14 cellular contexts compared by ENCODE assay signal in the genomic region with DNA sequence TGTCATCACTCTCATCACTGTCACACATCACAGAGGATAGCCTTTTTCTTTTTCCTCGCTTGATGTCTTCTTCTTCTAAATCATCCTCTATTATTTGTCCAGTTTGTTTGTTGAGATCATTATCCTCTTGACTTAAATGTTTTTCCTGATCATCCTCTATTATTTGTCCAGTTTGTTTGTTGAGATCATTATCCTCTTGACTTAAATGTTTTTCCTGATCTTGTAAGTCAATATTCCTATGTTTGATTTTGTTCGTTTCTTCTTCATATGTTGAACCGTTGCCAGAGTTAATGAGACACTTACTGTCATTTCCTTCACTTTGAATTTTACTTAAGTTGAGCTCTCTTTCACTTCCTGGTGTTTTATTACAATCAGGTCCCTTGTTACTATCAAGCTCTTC. TPM values are rescaled to one million over a fixed set of nuclear protein-coding genes. Genes with fewer than 3 reads are reported as not detected.
DNase-seq lines count a peak whose midpoint lies in the region; ATAC-seq, FAIRE-seq and TF ChIP-seq lines count a peak whose summit lies in the region.
"Had no signal": no experiment of that assay in that cellular context is flagged by ENCODE, and none has a peak within 500 bp of the region (broad histone marks: within the 10 kb centered on the region; RNA-seq: fewer than 3 reads in every experiment).

No MANE protein-coding gene starts in this region.

- peaks cover 31% of the 10 kb centered on the region for H3K36me3 Mint-ChIP-seq in activated CD8-positive, alpha-beta T cell treated with anti-CD3 and anti-CD28 coated beads for 36 hours (ENCODE audit: low read depth)
- peaks cover 58% of the 10 kb centered on the region for H3K36me3 Mint-ChIP-seq in activated CD8-positive, alpha-beta T cell treated with anti-CD3 and anti-CD28 coated beads, Interleukin-2, amount 10 ng/mL, durations not matched to agents 7 days and 5 days (ENCODE audit: low read depth)
- peaks cover 28% of the 10 kb centered on the region for H3K36me3 Mint-ChIP-seq in activated naive CD8-positive, alpha-beta T cell treated with anti-CD3 and anti-CD28 coated beads, Interleukin-2, amount 10 ng/mL, durations not matched to agents 7 days and 5 days

- peak overlapping the region; percentile 50 for H3K27ac Mint-ChIP-seq in activated CD8-positive, alpha-beta T cell treated with anti-CD3 and anti-CD28 coated beads for 36 hours
- no peak overlapping the region for H3K27ac Mint-ChIP-seq in activated CD8-positive, alpha-beta T cell treated with anti-CD3 and anti-CD28 coated beads, Interleukin-2, amount 10 ng/mL, durations not matched to agents 7 days and 5 days
- H3K27ac Mint-ChIP-seq in activated naive CD8-positive, alpha-beta T cell treated with anti-CD3 and anti-CD28 coated beads, Interleukin-2, amount 10 ng/mL, durations not matched to agents 7 days and 5 days = peak overlapping the region; percentile 21
- H3K27ac Mint-ChIP-seq: stimulated activated naive B cell treated with anti-CD40 and anti-IgM and Interleukin-4, amounts not matched to agents 10 μg/mL and 1 μg/mL and 100 μg/mL, for 72 hours had no signal

- CTCF ChIA-PET in activated CD8-positive, alpha-beta T cell treated with anti-CD3 and anti-CD28 coated beads for 36 hours (lab: Charles Lee) = interaction anchor here (1.2 to 1.5 kb wide), 2 partner anchors 10 to 13 kb away, joined by 3 to 6 read pairs; no protein-coding TSS in a partner anchor
- CTCF ChIA-PET in activated CD8-positive, alpha-beta T cell treated with anti-CD3 and anti-CD28 coated beads, Interleukin-2, amount 10 ng/mL, durations not matched to agents 7 days and 5 days (lab: Charles Lee) = interaction anchor here (0.8 to 1.7 kb wide), 4 partner anchors 10 to 371 kb away, joined by 3 to 11 read pairs (median 6); partner anchors contain the start of gene MAML2

- H3K27me3 Mint-ChIP-seq in activated CD8-positive, alpha-beta T cell treated with anti-CD3 and anti-CD28 coated beads for 36 hours = no peaks in the 10 kb centered on the region
- H3K27me3 Mint-ChIP-seq in activated CD8-positive, alpha-beta T cell treated with anti-CD3 and anti-CD28 coated beads, Interleukin-2, amount 10 ng/mL, durations not matched to agents 7 days and 5 days (ENCODE audit: low read depth) = no peaks in the 10 kb centered on the region
- no peaks in the 10 kb centered on the region for H3K27me3 Mint-ChIP-seq in activated naive CD8-positive, alpha-beta T cell treated with anti-CD3 and anti-CD28 coated beads, Interleukin-2, amount 10 ng/mL, durations not matched to agents 7 days and 5 days
- H3K27me3 Mint-ChIP-seq: effector memory CD8-positive, alpha-beta T cell; stimulated activated naive B cell treated with anti-CD40 and anti-IgM and Interleukin-4, amounts not matched to agents 10 μg/mL and 1 μg/mL and 100 μg/mL, for 72 hours had no signal

- intact Hi-C loops in activated CD8-positive, alpha-beta T cell treated with anti-CD3 and anti-CD28 coated beads for 36 hours (cut with micrococcal nuclease) = no loop called here

- no peak for ATAC-seq in activated CD8-positive, alpha-beta T cell treated with anti-CD3 and anti-CD28 coated beads for 36 hours
- no peak for ATAC-seq in activated CD8-positive, alpha-beta T cell treated with anti-CD3 and anti-CD28 coated beads, Interleukin-2, amount 10 ng/mL, durations not matched to agents 7 days and 5 days
- no peak for ATAC-seq in activated naive CD8-positive, alpha-beta T cell treated with anti-CD3 and anti-CD28 coated beads, Interleukin-2, amount 10 ng/mL, durations not matched to agents 7 days and 5 days (ENCODE audit: low read depth)
- ATAC-seq in GM21367 (IDR thresholded peaks at IDR 0.05; ENCODE audit: unreplicated experiment) (no peak), HG03196 (IDR thresholded peaks at IDR 0.05; ENCODE audit: unreplicated experiment) (no peak)
- ATAC-seq: effector memory CD8-positive, alpha-beta T cell; left lobe of liver; pancreas; stimulated activated naive B cell treated with anti-CD40 and anti-IgM and Interleukin-4, amounts not matched to agents 10 μg/mL and 1 μg/mL and 100 μg/mL, for 72 hours had no signal

- H3K4me3 Mint-ChIP-seq in activated CD8-positive, alpha-beta T cell treated with anti-CD3 and anti-CD28 coated beads for 36 hours = no peak overlapping the region
- no peak overlapping the region for H3K4me3 Mint-ChIP-seq in activated CD8-positive, alpha-beta T cell treated with anti-CD3 and anti-CD28 coated beads, Interleukin-2, amount 10 ng/mL, durations not matched to agents 7 days and 5 days
- peak overlapping the region; percentile 33 for H3K4me3 Mint-ChIP-seq in activated naive CD8-positive, alpha-beta T cell treated with anti-CD3 and anti-CD28 coated beads, Interleukin-2, amount 10 ng/mL, durations not matched to agents 7 days and 5 days
- H3K4me3 Mint-ChIP-seq: effector memory CD8-positive, alpha-beta T cell; stimulated activated naive B cell treated with anti-CD40 and anti-IgM and Interleukin-4, amounts not matched to agents 10 μg/mL and 1 μg/mL and 100 μg/mL, for 72 hours had no signal

- TF ChIP-seq CTCF in activated CD8-positive, alpha-beta T cell treated with anti-CD3 and anti-CD28 coated beads for 36 hours (IDR thresholded peaks at IDR 0.05) = no peak

- DNase-seq in activated CD8-positive, alpha-beta T cell treated with anti-CD3 and anti-CD28 coated beads for 36 hours = no peak
- no peak for DNase-seq in activated CD8-positive, alpha-beta T cell treated with anti-CD3 and anti-CD28 coated beads, Interleukin-2, amount 10 ng/mL, durations not matched to agents 7 days and 5 days
- DNase-seq in GM12892 (ENCODE audit: insufficient read length) (no peak), NCI-H345 (lab: John Stamatoyannopoulos, UW) (peak; percentile 73), SKM-1 treated with dmso at 0.1 percent for 144 hours (lab: John Stamatoyannopoulos, UW; ENCODE audit: unreplicated experiment) (no peak)
- no peak for DNase-seq in activated naive CD8-positive, alpha-beta T cell treated with anti-CD3 and anti-CD28 coated beads, Interleukin-2, amount 10 ng/mL, durations not matched to agents 7 days and 5 days
- DNase-seq: effector memory CD8-positive, alpha-beta T cell; NCI-H526; pancreas; stimulated activated naive B cell treated with anti-CD40 and anti-IgM and Interleukin-4, amounts not matched to agents 10 μg/mL and 1 μg/mL and 100 μg/mL, for 72 hours had no signal

- H3K9me3 Mint-ChIP-seq in activated CD8-positive, alpha-beta T cell treated with anti-CD3 and anti-CD28 coated beads for 36 hours = no peaks in the 10 kb centered on the region
- H3K9me3 Mint-ChIP-seq in activated CD8-positive, alpha-beta T cell treated with anti-CD3 and anti-CD28 coated beads, Interleukin-2, amount 10 ng/mL, durations not matched to agents 7 days and 5 days (ENCODE audit: insufficient read depth) = no peaks in the 10 kb centered on the region
- H3K9me3 Mint-ChIP-seq in activated naive CD8-positive, alpha-beta T cell treated with anti-CD3 and anti-CD28 coated beads, Interleukin-2, amount 10 ng/mL, durations not matched to agents 7 days and 5 days = no peaks in the 10 kb centered on the region
- H3K9me3 Mint-ChIP-seq: effector memory CD8-positive, alpha-beta T cell; stimulated activated naive B cell treated with anti-CD40 and anti-IgM and Interleukin-4, amounts not matched to agents 10 μg/mL and 1 μg/mL and 100 μg/mL, for 72 hours had no signal

- H3K4me1 Mint-ChIP-seq in activated CD8-positive, alpha-beta T cell treated with anti-CD3 and anti-CD28 coated beads for 36 hours (ENCODE audit: low read depth) = peaks cover 37% of the 10 kb centered on the region
- peaks cover 39% of the 10 kb centered on the region for H3K4me1 Mint-ChIP-seq in activated CD8-positive, alpha-beta T cell treated with anti-CD3 and anti-CD28 coated beads, Interleukin-2, amount 10 ng/mL, durations not matched to agents 7 days and 5 days (ENCODE audit: low read depth)
- H3K4me1 Mint-ChIP-seq in activated naive CD8-positive, alpha-beta T cell treated with anti-CD3 and anti-CD28 coated beads, Interleukin-2, amount 10 ng/mL, durations not matched to agents 7 days and 5 days = peaks cover 26% of the 10 kb centered on the region

- FAIRE-seq in GM12892 (lab: Jason Lieb, UNC) = peak; percentile 42
- FAIRE-seq: GM18507 had no signal

- POLR2A ChIA-PET in activated CD8-positive, alpha-beta T cell treated with anti-CD3 and anti-CD28 coated beads for 36 hours (lab: Charles Lee) = no interaction called here
- POLR2A ChIA-PET in activated CD8-positive, alpha-beta T cell treated with anti-CD3 and anti-CD28 coated beads, Interleukin-2, amount 10 ng/mL, durations not matched to agents 7 days and 5 days (lab: Charles Lee) = no interaction called here
- POLR2A ChIA-PET in activated naive CD8-positive, alpha-beta T cell treated with anti-CD3 and anti-CD28 coated beads, Interleukin-2, amount 10 ng/mL, durations not matched to agents 7 days and 5 days (lab: Charles Lee) = no interaction called here

- no peak for TF ChIP-seq POLR2A in GM12892 (IDR thresholded peaks at IDR 0.05; ENCODE audit: low read depth, low read length)

RNA-seq across cellular contexts. Expression of gene CCDC82, which starts 5.6 kb away (rescaled TPM):
- 10 to 100 TPM; 25.3 to 27.0 TPM for total RNA-seq in activated CD8-positive, alpha-beta T cell treated with anti-CD3 and anti-CD28 coated beads for 36 hours
- 10 to 100 TPM; 35.7 to 37.5 TPM for total RNA-seq in activated CD8-positive, alpha-beta T cell treated with anti-CD3 and anti-CD28 coated beads, Interleukin-2, amount 10 ng/mL, durations not matched to agents 7 days and 5 days
- 25.8 TPM for polyA plus RNA-seq in GM12892 (2012; ENCODE audit: missing spikeins)
- total RNA-seq in activated naive CD8-positive, alpha-beta T cell treated with anti-CD3 and anti-CD28 coated beads, Interleukin-2, amount 10 ng/mL, durations not matched to agents 7 days and 5 days = 10 to 100 TPM; 34.6 to 40.3 TPM

RNA-seq across cellular contexts. Expression of gene JRKL, which starts 5.7 kb away (rescaled TPM):
- total RNA-seq in activated CD8-positive, alpha-beta T cell treated with anti-CD3 and anti-CD28 coated beads for 36 hours = 10 to 100 TPM; 13.3 to 13.5 TPM
- 10 to 100 TPM in 1 of 2 experiments, 1 to 10 TPM in 1; 9.4 to 10.3 TPM for total RNA-seq in activated CD8-positive, alpha-beta T cell treated with anti-CD3 and anti-CD28 coated beads, Interleukin-2, amount 10 ng/mL, durations not matched to agents 7 days and 5 days
- polyA plus RNA-seq in GM12892 (2012; ENCODE audit: missing spikeins) = 11.0 TPM
- 10 to 100 TPM; 12.7 to 14.1 TPM for total RNA-seq in activated naive CD8-positive, alpha-beta T cell treated with anti-CD3 and anti-CD28 coated beads, Interleukin-2, amount 10 ng/mL, durations not matched to agents 7 days and 5 days

RNA-seq across cellular contexts. Expression of gene MAML2, which starts 41.2 kb away (rescaled TPM):
- total RNA-seq in activated CD8-positive, alpha-beta T cell treated with anti-CD3 and anti-CD28 coated beads for 36 hours = 10 to 100 TPM; 11.8 to 12.5 TPM
- 10 to 100 TPM; 14.7 to 15.5 TPM for total RNA-seq in activated CD8-positive, alpha-beta T cell treated with anti-CD3 and anti-CD28 coated beads, Interleukin-2, amount 10 ng/mL, durations not matched to agents 7 days and 5 days
- 3.5 TPM for polyA plus RNA-seq in GM12892 (2012; ENCODE audit: missing spikeins)
- total RNA-seq in activated naive CD8-positive, alpha-beta T cell treated with anti-CD3 and anti-CD28 coated beads, Interleukin-2, amount 10 ng/mL, durations not matched to agents 7 days and 5 days = 10 to 100 TPM; 18.6 to 20.5 TPM
